In genomic region chr9:129802833-129803678, GRCh38 we compare ENCODE assay signal across 1 cellular context.
TF ChIP-seq lines count a peak whose summit lies in the region.

Gene TOR1B, plus strand, starts transcription at chr9:129803184. Its CDS starts 29 bp downstream, at chr9:129803213.

TF ChIP-seq in K562, 482 proteins besides CTCF, POLR2A, EP300 and RAD21 (continued from another document and continues in another):
- no peak for TF ChIP-seq BMI1 (IDR thresholded peaks at IDR 0.05; ENCODE audit: low read length)
- TF ChIP-seq ZNF717 (CRISPR knock-in tag; IDR thresholded peaks at IDR 0.05): no peak
- no peak for TF ChIP-seq POLR2AphosphoS2 (IDR thresholded peaks at IDR 0.05; ENCODE audit: low read length)
- TF ChIP-seq GTF2A2 (tag; IDR thresholded peaks at IDR 0.05): no peak
- TF ChIP-seq HINFP (tag; conservative IDR thresholded peaks at IDR 0.05; ENCODE audit: low read depth): no peak
- no peak for TF ChIP-seq SOX6 (IDR thresholded peaks at IDR 0.05)
- no peak for TF ChIP-seq HDAC3 (IDR thresholded peaks at IDR 0.05; ENCODE audit: borderline replicate concordance, partially characterized antibody)
- no peak for TF ChIP-seq FOS (IDR thresholded peaks at IDR 0.05; ENCODE audit: extremely low read depth, insufficient read length)
- TF ChIP-seq FOXK2 (conservative IDR thresholded peaks at IDR 0.05 in 1 of 2, IDR thresholded peaks at IDR 0.05 in 1 of 2; ENCODE audit: low read depth in 2 of 2): 0 out of 4 replicates have a peak, but pooled peaks of 1 of the 2 experiments have one; percentile 14
- TF ChIP-seq ELF1 (tag; IDR thresholded peaks at IDR 0.05): peak; percentile 89
- peak; percentile 5; the same call in 1 of the 2 replicates for TF ChIP-seq HES1 (IDR thresholded peaks at IDR 0.05; ENCODE audit: low read depth)
- TF ChIP-seq TEAD1 (CRISPR knock-in tag; IDR thresholded peaks at IDR 0.05): peak in 1 of 2 experiments; percentile 41; a peak in 1 of 4 replicates
- TF ChIP-seq CREB5 (CRISPR knock-in tag; IDR thresholded peaks at IDR 0.05): no peak
- no peak for TF ChIP-seq MXD1 (CRISPR knock-in tag; IDR thresholded peaks at IDR 0.05; ENCODE audit: borderline replicate concordance, poor library complexity, severe bottlenecking)
- peak; percentile 97 for TF ChIP-seq MBD2 (IDR thresholded peaks at IDR 0.05; ENCODE audit: borderline replicate concordance, low read depth)
- TF ChIP-seq SNRNP70 (optimal IDR thresholded peaks at IDR 0.05; ENCODE audit: low read depth, low read length): no peak
- no peak for TF ChIP-seq CBX8 (IDR thresholded peaks at IDR 0.05; ENCODE audit: borderline replicate concordance, extremely low read depth, low read depth, low read length, poor library complexity, severe bottlenecking)
- no peak for TF ChIP-seq MTA1 (IDR thresholded peaks at IDR 0.05; ENCODE audit: borderline replicate concordance)
- TF ChIP-seq CHAMP1 (IDR thresholded peaks at IDR 0.05): no peak
- peak; percentile 99 for TF ChIP-seq EGR1 (conservative IDR thresholded peaks at IDR 0.05)
- TF ChIP-seq CTCFL (IDR thresholded peaks at IDR 0.05; ENCODE audit: borderline replicate concordance, insufficient read depth, low read depth, low read length, poor library complexity, severe bottlenecking): no peak
- peak; percentile 80; the same call in 1 of the 2 replicates for TF ChIP-seq RREB1 (CRISPR knock-in tag; IDR thresholded peaks at IDR 0.05)
- TF ChIP-seq ZNF445 (CRISPR knock-in tag; IDR thresholded peaks at IDR 0.05; ENCODE audit: low read depth): no peak
- TF ChIP-seq ZFP1 (CRISPR knock-in tag; IDR thresholded peaks at IDR 0.05): no peak
- peak; percentile 91 for TF ChIP-seq U2AF1 (optimal IDR thresholded peaks at IDR 0.05; ENCODE audit: low read depth, low read length)
- no peak for TF ChIP-seq ZNF133 (CRISPR knock-in tag; IDR thresholded peaks at IDR 0.05)
- no peak for TF ChIP-seq ZNF121 (CRISPR knock-in tag; conservative IDR thresholded peaks at IDR 0.05)
- no peak for TF ChIP-seq THAP7 (CRISPR knock-in tag; IDR thresholded peaks at IDR 0.05)
- peak; percentile 75; the same call in 1 of the 2 replicates for TF ChIP-seq JUND (IDR thresholded peaks at IDR 0.05; ENCODE audit: borderline replicate concordance, low read depth, low read length)
- TF ChIP-seq JUND (tag; IDR thresholded peaks at IDR 0.05; ENCODE audit: borderline replicate concordance, low read depth, low read length): no peak; the same call in 2 of the 3 replicates
- TF ChIP-seq HLTF (IDR thresholded peaks at IDR 0.05): no peak
- no peak for TF ChIP-seq NFXL1 (CRISPR knock-in tag; IDR thresholded peaks at IDR 0.05)
- TF ChIP-seq FOXP4 (CRISPR knock-in tag; IDR thresholded peaks at IDR 0.05; ENCODE audit: borderline replicate concordance): 0 out of 2 replicates have a peak, but pooled peaks have one; percentile 45
